ENCODE assay signal across 11 cellular contexts in genomic region chr22:16566421-16567151, GRCh38. TPM values are rescaled to one million over a fixed set of nuclear protein-coding genes. Genes with fewer than 3 reads are reported as not detected.
"Had no signal": no experiment of that assay in that cellular context is flagged by ENCODE, and none has a peak within 500 bp of the region (broad histone marks: within the 10 kb centered on the region; RNA-seq: fewer than 3 reads in every experiment).

No MANE protein-coding gene starts in this region.

RNA-seq across cellular contexts. Expression of gene CCT8L2, which starts 26.0 kb away (rescaled TPM):
- total RNA-seq: activated B cell treated with CpG ODN at 0.5 μM for 24 hours; activated CD4-positive, alpha-beta memory T cell treated with anti-CD3 and anti-CD28 coated beads, Interleukin-2, amount 10 ng/mL, durations not matched to agents 7 days and 5 days; activated CD4-positive, alpha-beta T cell treated with anti-CD3 and anti-CD28 coated beads, Interleukin-2, amount 10 ng/mL, durations not matched to agents 7 days and 5 days; activated CD8-positive, alpha-beta memory T cell treated with anti-CD3 and anti-CD28 coated beads, Interleukin-2, amount 10 ng/mL, durations not matched to agents 7 days and 5 days; activated CD8-positive, alpha-beta T cell treated with anti-CD3 and anti-CD28 coated beads, Interleukin-2, amount 10 ng/mL, durations not matched to agents 7 days and 5 days; activated naive CD8-positive, alpha-beta T cell treated with anti-CD3 and anti-CD28 coated beads, Interleukin-2, amount 10 ng/mL, durations not matched to agents 7 days and 5 days; activated T-helper 2 cell treated with anti-CD3 and anti-CD28 coated beads, Interferon-gamma antibody, Interleukin-2, Interleukin-4, amounts not matched to agents 10 μg/mL and 5 μg/mL and 100 μg/mL, durations not matched to agents 14 hours and 24 hours and 36 hours; ascending aorta; bronchial epithelial cell; cardiac muscle cell had no signal
- polyA plus RNA-seq: adipose tissue, cardiac muscle cell had no signal
